8 cellular contexts compared by ENCODE assay signal in the genomic region with DNA sequence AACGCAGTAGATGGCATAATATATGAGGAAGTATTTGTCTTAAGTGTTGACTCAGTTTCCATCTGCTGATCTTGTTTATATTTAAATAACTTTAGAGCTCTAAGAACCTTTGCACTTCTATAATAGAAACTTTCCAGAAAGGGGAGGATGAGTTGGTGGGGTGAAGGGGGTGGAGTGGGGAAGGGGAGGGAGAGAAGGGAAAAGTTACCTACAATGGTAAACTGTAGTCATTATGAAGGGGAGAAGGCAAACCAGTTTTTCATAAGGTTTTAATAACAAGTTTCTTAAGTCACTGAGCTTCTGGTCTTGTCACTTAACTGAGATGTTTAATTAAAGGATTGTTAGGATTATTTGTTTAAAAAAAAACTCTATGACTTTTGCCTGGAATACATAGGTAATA. TPM values are rescaled to one million over a fixed set of nuclear protein-coding genes. Genes with fewer than 3 reads are reported as not detected.
DNase-seq lines count a peak whose midpoint lies in the region; ATAC-seq and TF ChIP-seq lines count a peak whose summit lies in the region.

No MANE protein-coding gene starts in this region.

- peak overlapping the region; percentile 81 for H3K9ac ChIP-seq in SK-N-MC (ENCODE audit: insufficient read length)

- peak overlapping the region; percentile 76 for H3K4me3 ChIP-seq in SK-N-MC
- peak overlapping the region; percentile 47 to 94 for H3K4me3 ChIP-seq in gastroesophageal sphincter
- H3K4me3 ChIP-seq in spleen: peak overlapping the region; percentile 21 to 67 (median 34)

- H3K36me3 ChIP-seq in SK-N-MC (ENCODE audit: insufficient read depth, low read length): no peaks in the 10 kb centered on the region
- peaks cover 0 to 7% of the 10 kb centered on the region in 2 donors for H3K36me3 ChIP-seq in gastroesophageal sphincter
- H3K36me3 ChIP-seq in spleen: peaks cover 0 to 8% (median 0%) of the 10 kb centered on the region in 6 donors

- ATAC-seq in GM21447 (IDR thresholded peaks at IDR 0.05; ENCODE audit: unreplicated experiment): peak; percentile 4
- peak; percentile 39 for ATAC-seq in gastroesophageal sphincter
- no peak for ATAC-seq in HG02798 (IDR thresholded peaks at IDR 0.05; ENCODE audit: poor library complexity, unreplicated experiment)

- H3K4me1 ChIP-seq in gastroesophageal sphincter: peaks cover 0 to 21% (median 0%) of the 10 kb centered on the region in 3 donors
- peaks cover 12 to 67% (median 39%) of the 10 kb centered on the region in 6 donors for H3K4me1 ChIP-seq in spleen

- H3K27ac ChIP-seq in SK-N-MC (peak overlapping the region; percentile 77), gastroesophageal sphincter (peak overlapping the region; percentile 56 to 88 (median 76)), spleen (peak overlapping the region; percentile 14 to 92 (median 88))

- no peak for TF ChIP-seq EP300 in gastroesophageal sphincter (IDR thresholded peaks at IDR 0.05)

- DNase-seq in SK-N-MC (ENCODE audit: low read depth, low spot score) (no peak), spleen (no peak), kidney glomerular epithelial cell (lab: John Stamatoyannopoulos, UW) (no peak), hippocampal formation (lab: John Stamatoyannopoulos, UW) (no peak), NCI-H345 treated with DMSO at 0.1 percent for 48 hours (lab: John Stamatoyannopoulos, UW; ENCODE audit: unreplicated experiment) (no peak)

- TF ChIP-seq POLR2A in gastroesophageal sphincter (IDR thresholded peaks at IDR 0.05) (no peak), spleen (IDR thresholded peaks at IDR 0.05) (no peak)

- H3K27me3 ChIP-seq in gastroesophageal sphincter (no peaks in the 10 kb centered on the region), spleen (replicated peaks in 1 of 7) (no peaks in the 10 kb centered on the region)

- no peak for TF ChIP-seq CTCF in gastroesophageal sphincter (IDR thresholded peaks at IDR 0.05)
- no peak for TF ChIP-seq CTCF in spleen (IDR thresholded peaks at IDR 0.05 in 8 of 11, conservative IDR thresholded peaks at IDR 0.05 in 3 of 11)

- intact Hi-C loops in spleen (cut with DNase I; ENCODE audit: low total_unique reads): no loop called here

- WGBS in gastroesophageal sphincter (ENCODE audit: low coverage in 1 of 2), 2 donors: 0 to 17% methylated on average over 1 of the region's 1 CpG
- WGBS in spleen, 5 donors: 0 to 10% (median 3%) methylated on average over 1 of the region's 1 CpG

- H3K9me3 ChIP-seq in SK-N-MC (ENCODE audit: low read depth, low read length) (no peaks in the 10 kb centered on the region), gastroesophageal sphincter (no peaks in the 10 kb centered on the region), spleen (no peaks in the 10 kb centered on the region)

RNA-seq across cellular contexts. Expression of a gene that starts 0.3 kb away (rescaled TPM):
- 10 to 100 TPM; 12.1 to 23.7 (median 16.3) TPM for total RNA-seq in gastroesophageal sphincter
- total RNA-seq in spleen: 10 to 100 TPM; 48.6 to 92.9 (median 62.6) TPM
- 1 to 10 TPM; 5.6 to 9.4 (median 8.7) TPM for polyA plus RNA-seq in spleen

RNA-seq across cellular contexts. Expression of a gene that starts 11.8 kb away (rescaled TPM):
- 10 to 100 TPM in 2 of 4 donors, 1 to 10 TPM in 2; 5.1 to 17.1 (median 9.8) TPM for total RNA-seq in gastroesophageal sphincter
- 10 to 100 TPM; 12.9 to 36.9 (median 19.2) TPM for total RNA-seq in spleen
- polyA plus RNA-seq in spleen: 10 to 100 TPM; 13.0 to 23.4 (median 15.2) TPM
